ENCODE assay signal across 31 cellular contexts in the genomic region with DNA sequence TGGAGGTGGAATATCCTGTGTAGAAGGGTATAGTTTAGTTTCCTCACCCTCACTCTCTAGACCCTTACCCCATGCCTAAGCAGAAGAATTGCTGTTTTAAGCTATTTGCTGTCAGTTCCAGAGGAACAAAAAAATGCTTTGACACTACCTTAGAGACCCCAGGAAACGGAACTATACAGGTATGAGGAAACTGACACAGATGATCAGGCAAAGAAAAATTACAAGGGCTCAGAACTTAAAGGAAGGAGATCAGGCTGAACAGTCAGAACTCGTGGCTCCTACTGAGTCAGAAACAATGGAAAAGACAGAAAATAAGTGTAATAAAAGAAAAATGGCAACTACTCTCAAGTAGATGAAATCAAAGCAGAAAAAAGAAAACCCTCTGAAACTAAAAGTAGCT.
"Had no signal": no experiment of that assay in that cellular context is flagged by ENCODE, and none has a peak within 500 bp of the region (broad histone marks: within the 10 kb centered on the region; RNA-seq: fewer than 3 reads in every experiment).

No MANE protein-coding gene starts in this region.

- H3K27ac ChIP-seq: VCaP had no signal

- DNase-seq: activated CD4-positive, alpha-beta T cell treated with anti-CD3 and anti-CD28 coated beads, Interleukin-2, amount 10 ng/mL, durations not matched to agents 24 days and 14 days; activated CD4-positive, alpha-beta T cell treated with anti-CD3 and anti-CD28 coated beads, Interleukin-2, amount 50 U/mL, for 4 hours; activated CD4-positive, CD25-positive, alpha-beta regulatory T cell; activated CD8-positive, alpha-beta T cell treated with anti-CD3 and anti-CD28 coated beads for 36 hours; activated effector memory CD4-positive, alpha-beta T cell treated with anti-CD3 and anti-CD28 coated beads, Interleukin-2, amount 50 U/mL, for 16 hours; activated naive CD4-positive, alpha-beta T cell; activated T-cell treated with anti-CD3 and anti-CD28 coated beads, Interleukin-2, amount 50 U/mL, for 1 hour; activated T-cell treated with anti-CD3 and anti-CD28 coated beads, Interleukin-2, amount 50 U/mL, for 72 hours; anterior cingulate cortex; caudate nucleus; Kasumi-1; KG1; MM.1S; MV-4-11; NCI-H1092; NCI-H1436 treated with DMSO at 0.1 percent for 48 hours; NCI-H1694 treated with DMSO at 0.1 percent for 48 hours; NCI-H2029; NCI-H345; NCI-H524 treated with DMSO at 0.1 percent for 48 hours; NK-92 treated with Interleukin-12 subunit alpha and Interleukin-12 subunit beta, amount 100 ng/mL, for 24 hours; OCI-M1; Right ventricle myocardium superior; SW 1271; T-helper 1 cell; T-helper 2 cell; T-helper 9 cell had no signal

- ATAC-seq: activated CD8-positive, alpha-beta T cell treated with anti-CD3 and anti-CD28 coated beads for 36 hours; activated T-cell treated with anti-CD3 and anti-CD28 coated beads, Interleukin-2, amount 50 U/mL, for 72 hours; activated T-helper 17 cell treated with anti-CD3 and anti-CD28 coated beads, Interleukin-2, amount 50 U/mL, for 72 hours had no signal

- H3K4me3 Mint-ChIP-seq: activated CD4-positive, alpha-beta T cell treated with anti-CD3 and anti-CD28 coated beads, Interleukin-2, amount 10 ng/mL, durations not matched to agents 24 days and 14 days; activated CD8-positive, alpha-beta T cell treated with anti-CD3 and anti-CD28 coated beads for 36 hours; activated naive CD4-positive, alpha-beta T cell treated with anti-CD3 and anti-CD28 coated beads, Interleukin-2, amount 50 U/mL, for 24 hours; activated T-cell treated with anti-CD3 and anti-CD28 coated beads, Interleukin-2, amount 50 U/mL, for 72 hours; activated T-helper 17 cell treated with anti-CD3 and anti-CD28 coated beads, Interleukin-2, amount 50 U/mL, for 72 hours; brain had no signal

- H3K36me3 Mint-ChIP-seq: activated naive CD4-positive, alpha-beta T cell treated with anti-CD3 and anti-CD28 coated beads, Interleukin-2, amount 50 U/mL, for 24 hours; brain had no signal

- H3K27ac Mint-ChIP-seq: activated CD4-positive, alpha-beta T cell treated with anti-CD3 and anti-CD28 coated beads, Interleukin-2, amount 10 ng/mL, durations not matched to agents 24 days and 14 days; activated CD8-positive, alpha-beta T cell treated with anti-CD3 and anti-CD28 coated beads for 36 hours; activated naive CD4-positive, alpha-beta T cell treated with anti-CD3 and anti-CD28 coated beads, Interleukin-2, amount 50 U/mL, for 24 hours; activated T-cell treated with anti-CD3 and anti-CD28 coated beads, Interleukin-2, amount 50 U/mL, for 72 hours; activated T-helper 17 cell treated with anti-CD3 and anti-CD28 coated beads, Interleukin-2, amount 50 U/mL, for 72 hours; brain had no signal

- H3K4me1 Mint-ChIP-seq: activated CD4-positive, alpha-beta T cell treated with anti-CD3 and anti-CD28 coated beads, Interleukin-2, amount 10 ng/mL, durations not matched to agents 24 days and 14 days; activated naive CD4-positive, alpha-beta T cell treated with anti-CD3 and anti-CD28 coated beads, Interleukin-2, amount 50 U/mL, for 24 hours; activated T-helper 17 cell treated with anti-CD3 and anti-CD28 coated beads, Interleukin-2, amount 50 U/mL, for 72 hours; brain had no signal

- H3K9me3 Mint-ChIP-seq: activated CD4-positive, alpha-beta T cell treated with anti-CD3 and anti-CD28 coated beads, Interleukin-2, amount 10 ng/mL, durations not matched to agents 24 days and 14 days; activated CD8-positive, alpha-beta T cell treated with anti-CD3 and anti-CD28 coated beads for 36 hours; activated naive CD4-positive, alpha-beta T cell treated with anti-CD3 and anti-CD28 coated beads, Interleukin-2, amount 50 U/mL, for 24 hours; activated T-cell treated with anti-CD3 and anti-CD28 coated beads, Interleukin-2, amount 50 U/mL, for 72 hours; activated T-helper 17 cell treated with anti-CD3 and anti-CD28 coated beads, Interleukin-2, amount 50 U/mL, for 72 hours; brain had no signal

- H3K27me3 Mint-ChIP-seq: activated CD4-positive, alpha-beta T cell treated with anti-CD3 and anti-CD28 coated beads, Interleukin-2, amount 10 ng/mL, durations not matched to agents 24 days and 14 days; activated naive CD4-positive, alpha-beta T cell treated with anti-CD3 and anti-CD28 coated beads, Interleukin-2, amount 50 U/mL, for 24 hours; brain had no signal
